In the genomic region with DNA sequence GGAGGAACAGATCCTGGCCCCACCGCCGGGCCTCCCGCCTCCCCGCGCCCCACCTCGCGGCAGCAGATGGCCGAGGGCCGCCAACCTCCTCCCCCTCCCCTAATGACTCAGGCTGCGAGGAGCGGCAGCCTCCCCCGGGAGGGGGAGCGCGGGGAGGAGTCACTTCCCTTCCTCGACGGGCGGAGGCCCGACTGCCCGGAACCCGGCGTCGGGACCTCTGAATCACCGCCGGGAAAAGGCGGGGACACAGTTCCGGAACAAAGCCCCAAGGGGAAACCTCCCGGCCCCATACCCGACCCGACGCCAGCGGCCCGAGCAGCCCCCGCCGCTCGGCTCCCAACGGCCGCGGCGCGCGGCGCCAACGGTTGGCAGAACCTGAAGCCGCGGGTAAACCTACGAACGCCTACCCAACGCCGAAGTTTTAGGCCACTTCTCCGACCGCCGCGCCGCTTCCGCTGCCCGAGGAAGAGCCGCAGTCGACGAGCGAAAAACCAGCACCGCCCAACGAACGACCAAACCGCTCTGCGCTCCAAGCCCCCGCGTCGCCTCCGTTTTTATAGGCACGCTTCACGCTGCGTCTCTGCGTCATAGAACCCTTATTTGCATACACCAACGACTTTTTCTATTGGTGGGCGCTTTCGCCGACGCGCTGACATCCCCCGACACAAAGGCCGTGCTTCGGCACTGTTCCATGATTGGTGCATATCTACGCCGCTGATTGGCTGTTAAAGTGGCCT, we compare ENCODE assay signal across 8 cellular contexts. TPM values are rescaled to one million over a fixed set of nuclear protein-coding genes. Genes with fewer than 3 reads are reported as not detected.
DNase-seq lines count a peak whose midpoint lies in the region; ATAC-seq and TF ChIP-seq lines count a peak whose summit lies in the region.

No MANE protein-coding gene starts in this region.

- TF ChIP-seq CTCF in LNCaP clone FGC (IDR thresholded peaks at IDR 0.05; ENCODE audit: control insufficient read depth, extremely low read depth, insufficient read depth) (no peak), RWPE1 (conservative IDR thresholded peaks at IDR 0.05; ENCODE audit: low read depth) (peak; percentile 18), fibroblast of pulmonary artery (IDR thresholded peaks at IDR 0.05; ENCODE audit: low read length, missing control alignments) (no peak), nephron (IDR thresholded peaks at IDR 0.05; ENCODE audit: unreplicated experiment in 3 of 3) (peak in 2 of 3 experiments; percentile 0 to 12)

- peaks cover 10% of the 10 kb centered on the region for H3K27me3 Mint-ChIP-seq in nephron (ENCODE audit: low read depth)

- H3K4me3 ChIP-seq in LNCaP clone FGC (ENCODE audit: low read depth, low read length): peak overlapping the region; percentile 75
- H3K4me3 ChIP-seq in fibroblast of pulmonary artery (replicated peaks; ENCODE audit: low read depth, low read length): peak overlapping the region; percentile 89

- CTCF ChIA-PET in RWPE1 (lab: Yijun Ruan, JAX): interaction anchor here (0.7 kb wide), 1 partner anchor 78 kb away, joined by 3 read pairs; no protein-coding TSS in a partner anchor

- H3K4me3 Mint-ChIP-seq in nephron: peak overlapping the region; percentile 95 to 98 (median 97)

- ATAC-seq in stimulated activated naive CD8-positive, alpha-beta T cell treated with anti-CD3 and anti-CD28 coated beads, Interleukin-15, Interleukin-2, amounts not matched to agents 100 U/mL and 50 U/mL, for 24 hours: peak; percentile 76

- H3K27ac Mint-ChIP-seq in nephron: peak overlapping the region; percentile 96 to 100 (median 100)

- peaks cover 3% of the 10 kb centered on the region for H3K9me3 Mint-ChIP-seq in nephron

- peaks cover 49% of the 10 kb centered on the region for H3K36me3 Mint-ChIP-seq in nephron (ENCODE audit: low read depth)

- POLR2A ChIA-PET in RWPE1 (lab: Yijun Ruan, JAX; ENCODE audit: low non-redundant PET): interaction anchor here (0.6 to 1.0 kb wide), 7 partner anchors 36 to 99 kb away, joined by 3 to 8 read pairs (median 4); a partner anchor contains a TSS

- H3K27ac ChIP-seq in RWPE1: peak overlapping the region; percentile 96

- DNase-seq in EL (peak; percentile 100), H4 (ENCODE audit: low spot score) (peak; percentile 100), LNCaP clone FGC (ENCODE audit: low read depth) (peak; percentile 100), RWPE1 (ENCODE audit: low spot score) (peak; percentile 99), fibroblast of pulmonary artery (ENCODE audit: low read depth) (peak; percentile 100)
- peak; percentile 88 for DNase-seq in activated T-helper 9 cell treated with anti-CD3 and anti-CD28 coated beads, Interleukin-2, amount 50 U/mL, for 16 hours (ENCODE audit: low read depth)
- peak; percentile 92 for DNase-seq in stimulated activated naive CD8-positive, alpha-beta T cell treated with anti-CD3 and anti-CD28 coated beads, Interleukin-15, Interleukin-2, amounts not matched to agents 100 U/mL and 50 U/mL, for 24 hours

- H3K4me1 Mint-ChIP-seq in nephron: peaks cover 53% of the 10 kb centered on the region

RNA-seq across cellular contexts. Expression of a gene that starts 5.2 kb away (rescaled TPM):
- 24.0 and 29.6 TPM in 2 replicates for total RNA-seq in H4 (2014; rRNA removed; shearing (Covaris generic))

RNA-seq across cellular contexts. Expression of a gene that starts 14.4 kb away (rescaled TPM):
- 46.3 and 51.7 TPM in 2 replicates for total RNA-seq in H4 (2014; rRNA removed; shearing (Covaris generic))

RNA-seq across cellular contexts. Expression of a gene that starts 58.2 kb away (rescaled TPM):
- total RNA-seq in H4 (2014; rRNA removed; shearing (Covaris generic)): 0.15 and 0.35 TPM in 2 replicates

Comparison
In these comparisons a context has a peak if more than half of its experiments do, and no peak if none do; other contexts are left out.
1. Peak in every context shown above with its lines: DNase-seq, ATAC-seq, H3K4me3 ChIP-seq and H3K27ac ChIP-seq.
2. CTCF ChIP-seq: peak in RWPE1 (single experiment) and nephron (2 of 3); none in LNCaP clone FGC (single experiment) and fibroblast of pulmonary artery (single experiment).